15 cellular contexts compared by ENCODE assay signal in genomic region chr4:45629717-45630116, GRCh38.
"Had no signal": no experiment of that assay in that cellular context is flagged by ENCODE, and none has a peak within 500 bp of the region (broad histone marks: within the 10 kb centered on the region; RNA-seq: fewer than 3 reads in every experiment).

No MANE protein-coding gene starts in this region.

- DNase-seq: activated CD4-positive, alpha-beta T cell treated with anti-CD3 and anti-CD28 coated beads, Interleukin-2, amount 50 U/mL, for 1 hour; activated naive CD4-positive, alpha-beta T cell treated with anti-CD3 and anti-CD28 coated beads for 36 hours; activated naive CD8-positive, alpha-beta T cell treated with anti-CD3 and anti-CD28 coated beads, Interleukin-2, amount 50 U/mL, for 24 hours; body of pancreas; central memory CD4-positive, alpha-beta T cell; cortex of kidney; effector CD8-positive, alpha-beta T cell; heart right ventricle; left colon; naive thymus-derived CD8-positive, alpha-beta T cell; small intestine; stimulated activated CD4-positive, alpha-beta T cell treated with anti-CD3 and anti-CD28 coated beads, Interleukin-4, amount 100 ng/mL, for 24 hours; stimulated activated naive CD4-positive, alpha-beta T cell; SW 1271 had no signal

- ATAC-seq: activated CD4-positive, CD25-positive, alpha-beta regulatory T cell treated with anti-CD3 and anti-CD28 coated beads, Interleukin-2, amount 50 U/mL, for 24 hours; activated naive CD8-positive, alpha-beta T cell treated with anti-CD3 and anti-CD28 coated beads, Interleukin-2, amount 50 U/mL, for 24 hours; body of pancreas; left colon; naive thymus-derived CD8-positive, alpha-beta T cell had no signal

- H3K36me3 ChIP-seq: heart right ventricle had no signal

- H3K27ac ChIP-seq: body of pancreas, heart right ventricle had no signal

- H3K4me3 ChIP-seq: body of pancreas, heart right ventricle had no signal

- H3K4me1 ChIP-seq: body of pancreas, heart right ventricle had no signal

- H3K27me3 ChIP-seq: body of pancreas, heart right ventricle had no signal
